ENCODE assay signal across 35 cellular contexts in the genomic region with DNA sequence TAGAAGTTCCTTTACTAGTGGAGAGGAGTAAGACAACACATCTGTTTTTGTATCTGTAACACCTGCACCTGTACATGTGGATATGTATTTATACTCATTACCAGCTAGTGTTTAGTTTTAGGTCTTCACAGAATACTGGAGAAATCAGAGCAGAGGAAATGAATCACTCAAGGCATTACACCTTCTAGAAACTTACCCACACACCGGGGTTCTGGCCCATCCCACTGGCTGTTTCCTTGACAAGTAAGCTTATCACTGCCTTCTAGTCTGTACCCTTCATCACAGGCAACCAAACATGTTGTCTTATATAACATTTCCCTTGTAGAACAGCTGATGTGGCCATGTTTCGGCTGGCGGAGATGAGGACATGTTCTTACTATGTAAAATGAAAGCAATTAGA.
"Had no signal": no experiment of that assay in that cellular context is flagged by ENCODE, and none has a peak within 500 bp of the region (broad histone marks: within the 10 kb centered on the region; RNA-seq: fewer than 3 reads in every experiment).

No MANE protein-coding gene starts in this region.

- H3K27ac ChIP-seq: colonic mucosa, dorsolateral prefrontal cortex, gastroesophageal sphincter, hepatocyte, pancreas, prostate gland, sigmoid colon, thoracic aorta, WERI-Rb-1 had no signal

- H3K4me1 ChIP-seq: colonic mucosa, gastroesophageal sphincter, pancreas, prostate gland, sigmoid colon had no signal

- H3K9me3 ChIP-seq: colonic mucosa, gastroesophageal sphincter, pancreas, prostate gland, sigmoid colon, thoracic aorta had no signal

- H3K4me1 Mint-ChIP-seq: activated CD4-positive, alpha-beta memory T cell treated with anti-CD3 and anti-CD28 coated beads, Interleukin-2, amount 10 ng/mL, durations not matched to agents 7 days and 5 days; activated CD4-positive, alpha-beta T cell treated with anti-CD3 and anti-CD28 coated beads, Interleukin-2, amount 10 ng/mL, durations not matched to agents 7 days and 5 days; activated naive CD4-positive, alpha-beta T cell treated with anti-CD3 and anti-CD28 coated beads, Interleukin-2, amount 50 U/mL, for 24 hours; activated naive CD8-positive, alpha-beta T cell treated with anti-CD3 and anti-CD28 coated beads, Interleukin-2, amount 50 U/mL, for 24 hours; central memory CD8-positive, alpha-beta T cell; memory B cell; naive thymus-derived CD4-positive, alpha-beta T cell; neural crest cell; stimulated activated effector memory CD8-positive, alpha-beta T cell treated with anti-CD3 and anti-CD28 coated beads, Interleukin-12 subunit alpha, Interleukin-12 subunit beta, amount 100 ng/mL, for 72 hours; T-helper 17 cell had no signal

- H3K4me2 ChIP-seq: hepatocyte had no signal

- H3K27ac Mint-ChIP-seq: activated CD4-positive, alpha-beta memory T cell treated with anti-CD3 and anti-CD28 coated beads, Interleukin-2, amount 10 ng/mL, durations not matched to agents 7 days and 5 days; activated CD4-positive, alpha-beta T cell treated with anti-CD3 and anti-CD28 coated beads, Interleukin-2, amount 10 ng/mL, durations not matched to agents 7 days and 5 days; activated naive CD4-positive, alpha-beta T cell treated with anti-CD3 and anti-CD28 coated beads, Interleukin-2, amount 50 U/mL, for 24 hours; activated naive CD8-positive, alpha-beta T cell treated with anti-CD3 and anti-CD28 coated beads, Interleukin-2, amount 50 U/mL, for 24 hours; activated T-cell treated with anti-CD3 and anti-CD28 coated beads, Interleukin-2, amount 50 U/mL, for 24 hours; memory B cell; naive thymus-derived CD4-positive, alpha-beta T cell; stimulated activated effector memory CD8-positive, alpha-beta T cell treated with anti-CD3 and anti-CD28 coated beads, Interleukin-12 subunit alpha, Interleukin-12 subunit beta, amount 100 ng/mL, for 72 hours; stimulated activated naive CD8-positive, alpha-beta T cell treated with anti-CD3 and anti-CD28 coated beads, Interleukin-15, Interleukin-2, amounts not matched to agents 100 ng/mL and 50 ng/mL, for 24 hours; T-helper 17 cell had no signal

- H3K36me3 Mint-ChIP-seq: activated naive CD4-positive, alpha-beta T cell treated with anti-CD3 and anti-CD28 coated beads, Interleukin-2, amount 50 U/mL, for 24 hours; memory B cell; naive thymus-derived CD4-positive, alpha-beta T cell; stimulated activated effector memory CD8-positive, alpha-beta T cell treated with anti-CD3 and anti-CD28 coated beads, Interleukin-12 subunit alpha, Interleukin-12 subunit beta, amount 100 ng/mL, for 72 hours had no signal

- H3K36me3 ChIP-seq: colonic mucosa, pancreas, prostate gland, WERI-Rb-1 had no signal

- H3K4me3 ChIP-seq: colonic mucosa, dorsolateral prefrontal cortex, gastroesophageal sphincter, hepatocyte, pancreas, prostate gland, sigmoid colon, thoracic aorta had no signal

- ATAC-seq: activated CD4-positive, CD25-positive, alpha-beta regulatory T cell treated with anti-CD3 and anti-CD28 coated beads, Interleukin-2, amount 50 U/mL, for 24 hours; activated naive CD8-positive, alpha-beta T cell treated with anti-CD3 and anti-CD28 coated beads, Interleukin-2, amount 50 U/mL, for 24 hours; gastroesophageal sphincter; naive thymus-derived CD4-positive, alpha-beta T cell; pancreas; stimulated activated effector memory CD8-positive, alpha-beta T cell treated with anti-CD3 and anti-CD28 coated beads, Interleukin-12 subunit alpha, Interleukin-12 subunit beta, amount 100 ng/mL, for 72 hours; T-helper 17 cell had no signal

- H2AFZ ChIP-seq: hepatocyte had no signal

- H3K9me3 Mint-ChIP-seq: activated CD4-positive, alpha-beta memory T cell treated with anti-CD3 and anti-CD28 coated beads, Interleukin-2, amount 10 ng/mL, durations not matched to agents 7 days and 5 days; activated CD4-positive, alpha-beta T cell treated with anti-CD3 and anti-CD28 coated beads, Interleukin-2, amount 10 ng/mL, durations not matched to agents 7 days and 5 days; activated naive CD4-positive, alpha-beta T cell treated with anti-CD3 and anti-CD28 coated beads, Interleukin-2, amount 50 U/mL, for 24 hours; activated naive CD8-positive, alpha-beta T cell treated with anti-CD3 and anti-CD28 coated beads, Interleukin-2, amount 50 U/mL, for 24 hours; activated T-cell treated with anti-CD3 and anti-CD28 coated beads, Interleukin-2, amount 50 U/mL, for 24 hours; memory B cell; stimulated activated naive CD8-positive, alpha-beta T cell treated with anti-CD3 and anti-CD28 coated beads, Interleukin-15, Interleukin-2, amounts not matched to agents 100 ng/mL and 50 ng/mL, for 24 hours had no signal

- H3K27me3 ChIP-seq: colonic mucosa, dorsolateral prefrontal cortex, gastroesophageal sphincter, hepatocyte, pancreas, sigmoid colon had no signal

- H3K27me3 Mint-ChIP-seq: activated CD4-positive, alpha-beta memory T cell treated with anti-CD3 and anti-CD28 coated beads, Interleukin-2, amount 10 ng/mL, durations not matched to agents 7 days and 5 days; activated CD4-positive, alpha-beta T cell treated with anti-CD3 and anti-CD28 coated beads, Interleukin-2, amount 10 ng/mL, durations not matched to agents 7 days and 5 days; activated naive CD4-positive, alpha-beta T cell treated with anti-CD3 and anti-CD28 coated beads, Interleukin-2, amount 50 U/mL, for 24 hours; activated naive CD8-positive, alpha-beta T cell treated with anti-CD3 and anti-CD28 coated beads, Interleukin-2, amount 50 U/mL, for 24 hours; central memory CD8-positive, alpha-beta T cell; stimulated activated naive CD8-positive, alpha-beta T cell treated with anti-CD3 and anti-CD28 coated beads, Interleukin-15, Interleukin-2, amounts not matched to agents 100 ng/mL and 50 ng/mL, for 24 hours; T-helper 17 cell had no signal

- DNase-seq: activated CD4-positive, alpha-beta memory T cell treated with anti-CD3 and anti-CD28 coated beads, Interleukin-2, amount 10 ng/mL, durations not matched to agents 7 days and 5 days; activated CD4-positive, alpha-beta T cell treated with anti-CD3 and anti-CD28 coated beads, Interleukin-2, amount 10 ng/mL, durations not matched to agents 7 days and 5 days; activated CD8-positive, alpha-beta memory T cell treated with anti-CD3 and anti-CD28 coated beads, Interleukin-2, amount 50 U/mL, for 48 hours; activated gamma-delta T cell; activated naive CD8-positive, alpha-beta T cell treated with anti-CD3 and anti-CD28 coated beads, Interleukin-2, amount 50 U/mL, for 24 hours; activated T-cell treated with anti-CD3 and anti-CD28 coated beads, Interleukin-2, amount 50 U/mL, for 24 hours; amygdala; colonic mucosa; dorsolateral prefrontal cortex; effector memory CD4-positive, alpha-beta T cell; erythroblast; kidney; midbrain; naive thymus-derived CD4-positive, alpha-beta T cell; nucleus accumbens; pancreas; retina; sigmoid colon; small intestine; stimulated activated CD4-positive, alpha-beta T cell treated with anti-CD3 and anti-CD28 coated beads, Interleukin-4, amount 100 ng/mL, for 24 hours; T-helper 17 cell; T1000; trophoblast cell; WERI-Rb-1 had no signal

- H3K4me3 Mint-ChIP-seq: activated CD4-positive, alpha-beta memory T cell treated with anti-CD3 and anti-CD28 coated beads, Interleukin-2, amount 10 ng/mL, durations not matched to agents 7 days and 5 days; activated CD4-positive, alpha-beta T cell treated with anti-CD3 and anti-CD28 coated beads, Interleukin-2, amount 10 ng/mL, durations not matched to agents 7 days and 5 days; activated naive CD4-positive, alpha-beta T cell treated with anti-CD3 and anti-CD28 coated beads, Interleukin-2, amount 50 U/mL, for 24 hours; activated naive CD8-positive, alpha-beta T cell treated with anti-CD3 and anti-CD28 coated beads, Interleukin-2, amount 50 U/mL, for 24 hours; activated T-cell treated with anti-CD3 and anti-CD28 coated beads, Interleukin-2, amount 50 U/mL, for 24 hours; central memory CD8-positive, alpha-beta T cell; memory B cell; naive thymus-derived CD4-positive, alpha-beta T cell; neural crest cell; stimulated activated effector memory CD8-positive, alpha-beta T cell treated with anti-CD3 and anti-CD28 coated beads, Interleukin-12 subunit alpha, Interleukin-12 subunit beta, amount 100 ng/mL, for 72 hours; stimulated activated naive CD8-positive, alpha-beta T cell treated with anti-CD3 and anti-CD28 coated beads, Interleukin-15, Interleukin-2, amounts not matched to agents 100 ng/mL and 50 ng/mL, for 24 hours; T-helper 17 cell had no signal
